In the genomic region with DNA sequence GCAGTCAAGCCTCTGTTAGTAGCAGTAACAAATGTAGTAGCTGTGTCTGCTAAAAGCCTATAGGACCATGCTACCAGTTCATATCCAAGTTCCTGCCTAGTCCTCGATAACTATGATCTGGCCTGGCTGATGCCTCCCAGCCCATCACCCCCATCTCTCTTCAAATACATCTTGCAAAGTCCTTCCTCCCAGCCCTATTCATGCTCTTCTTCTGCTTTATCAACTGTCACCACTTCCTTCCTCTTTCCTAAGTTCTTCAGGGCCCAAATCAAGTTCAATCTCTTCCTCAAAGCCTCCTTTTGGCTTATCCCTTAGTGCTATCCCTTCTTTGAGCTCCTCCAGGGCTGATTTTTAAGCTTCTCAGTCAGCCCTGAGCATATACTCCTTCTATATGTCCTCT, we compare ENCODE assay signal across 28 cellular contexts.
DNase-seq lines count a peak whose midpoint lies in the region; ATAC-seq and TF ChIP-seq lines count a peak whose summit lies in the region.
"Had no signal": no experiment of that assay in that cellular context is flagged by ENCODE, and none has a peak within 500 bp of the region (broad histone marks: within the 10 kb centered on the region; RNA-seq: fewer than 3 reads in every experiment).

No MANE protein-coding gene starts in this region.

- no peak for ATAC-seq in HG02678 (IDR thresholded peaks at IDR 0.05; ENCODE audit: unreplicated experiment)
- ATAC-seq: activated CD8-positive, alpha-beta T cell treated with anti-CD3 and anti-CD28 coated beads, Interleukin-2, amount 10 ng/mL, durations not matched to agents 7 days and 5 days; naive thymus-derived CD8-positive, alpha-beta T cell; PC-3 had no signal

- no TSS peak for BruUV-seq in OCI-LY7 (replicated peaks; lab: Mats Ljungman, UMichigan)

- H3K27ac Mint-ChIP-seq in dendritic cell treated with granulocyte-macrophage colony-stimulating factor and Interleukin-4, amounts not matched to agents 40 ng/mL and 50 ng/mL, for 4 days, result peak overlapping the region; percentile 11
- H3K27ac Mint-ChIP-seq in activated CD4-positive, alpha-beta T cell treated with anti-CD3 and anti-CD28 coated beads, Interleukin-2, amount 10 ng/mL, durations not matched to agents 7 days and 5 days, result no peak overlapping the region
- H3K27ac Mint-ChIP-seq: activated CD8-positive, alpha-beta T cell treated with anti-CD3 and anti-CD28 coated beads, Interleukin-2, amount 10 ng/mL, durations not matched to agents 7 days and 5 days; CD4-positive, CD25-positive, alpha-beta regulatory T cell; HFFc6; naive thymus-derived CD8-positive, alpha-beta T cell had no signal

- TF ChIP-seq CTCF in HL-60 (IDR thresholded peaks at IDR 0.05; ENCODE audit: insufficient read depth, low read length) (no peak), OCI-LY7 (conservative IDR thresholded peaks at IDR 0.05; ENCODE audit: low read length) (no peak)

- H3K27ac ChIP-seq in HL-60 (replicated peaks), result peak overlapping the region; percentile 73
- H3K27ac ChIP-seq in OCI-LY7 (ENCODE audit: low read depth, low read length, poor library complexity, severe bottlenecking), result no peak overlapping the region
- H3K27ac ChIP-seq: hepatocyte, pancreas, sigmoid colon, SJSA1, testis had no signal

- H3K36me3 ChIP-seq in OCI-LY7 (ENCODE audit: insufficient read depth, low read length), result no peaks in the 10 kb centered on the region
- H3K36me3 ChIP-seq: pancreas, sigmoid colon, SJSA1 had no signal

- DNase-seq in Ammon's horn (ENCODE audit: low spot score), result peak; percentile 32
- peak; percentile 69 to 87 for DNase-seq in HL-60 (ENCODE audit: low read depth in 1 of 2, low spot score in 1 of 2)
- peak; percentile 37 for DNase-seq in OCI-LY7 (ENCODE audit: low spot score)
- DNase-seq in mesenteric fat pad (ENCODE audit: low spot score), result no peak
- DNase-seq in activated gamma-delta T cell (lab: John Stamatoyannopoulos, UW), result no peak
- no peak for DNase-seq in activated CD4-positive, alpha-beta T cell treated with anti-CD3 and anti-CD28 coated beads, Interleukin-2, amount 10 ng/mL, durations not matched to agents 7 days and 5 days
- DNase-seq: activated CD8-positive, alpha-beta T cell treated with anti-CD3 and anti-CD28 coated beads, Interleukin-2, amount 10 ng/mL, durations not matched to agents 7 days and 5 days; activated naive CD4-positive, alpha-beta T cell; activated T-cell treated with anti-CD3 and anti-CD28 coated beads, Interleukin-2, amount 50 U/mL, for 1 hour; amniotic stem cell; CD4-positive, CD25-positive, alpha-beta regulatory T cell; central memory CD4-positive, alpha-beta T cell; foreskin fibroblast; HFFc6; KG1; naive thymus-derived CD8-positive, alpha-beta T cell; NCI-H1105; NCI-H2171; NCI-H69; pancreas; PC-3; sigmoid colon; T-helper 2 cell; testis had no signal

- no peaks in the 10 kb centered on the region for H3K9me3 Mint-ChIP-seq in dendritic cell treated with granulocyte-macrophage colony-stimulating factor and Interleukin-4, amounts not matched to agents 40 ng/mL and 50 ng/mL, for 4 days
- no peaks in the 10 kb centered on the region for H3K9me3 Mint-ChIP-seq in activated CD4-positive, alpha-beta T cell treated with anti-CD3 and anti-CD28 coated beads, Interleukin-2, amount 10 ng/mL, durations not matched to agents 7 days and 5 days
- H3K9me3 Mint-ChIP-seq: HFFc6 had no signal

- H3K9me2 ChIP-seq in OCI-LY7 (ENCODE audit: insufficient read depth, low read length), result no peaks in the 10 kb centered on the region

- no peaks in the 10 kb centered on the region for H3K36me3 Mint-ChIP-seq in dendritic cell treated with granulocyte-macrophage colony-stimulating factor and Interleukin-4, amounts not matched to agents 40 ng/mL and 50 ng/mL, for 4 days (ENCODE audit: low read depth)
- H3K36me3 Mint-ChIP-seq in activated CD4-positive, alpha-beta T cell treated with anti-CD3 and anti-CD28 coated beads, Interleukin-2, amount 10 ng/mL, durations not matched to agents 7 days and 5 days (ENCODE audit: low read depth), result no peaks in the 10 kb centered on the region
- H3K36me3 Mint-ChIP-seq: CD4-positive, CD25-positive, alpha-beta regulatory T cell had no signal

- POLR2A ChIA-PET in OCI-LY7 (lab: Charles Lee), result interaction anchor here (0.5 to 1.1 kb wide), 2 partner anchors 13 to 24 kb away, joined by 3 to 5 read pairs; no protein-coding TSS in a partner anchor
- POLR2A ChIA-PET in activated CD4-positive, alpha-beta T cell treated with anti-CD3 and anti-CD28 coated beads, Interleukin-2, amount 10 ng/mL, durations not matched to agents 7 days and 5 days (lab: Charles Lee), result no interaction called here

- no peaks in the 10 kb centered on the region for H3K27me3 ChIP-seq in HL-60 (ENCODE audit: insufficient read depth, poor library complexity, severe bottlenecking)
- H3K27me3 ChIP-seq: pancreas, sigmoid colon, SJSA1, testis had no signal

- H3K4me3 ChIP-seq in HL-60 (replicated peaks; ENCODE audit: insufficient read depth, low read length), result no peak overlapping the region
- H3K4me3 ChIP-seq in OCI-LY7 (ENCODE audit: low read depth, low read length, poor library complexity, severe bottlenecking), result no peak overlapping the region
- H3K4me3 ChIP-seq: hepatocyte, pancreas, sigmoid colon, SJSA1, testis had no signal

- intact Hi-C loops in OCI-LY7 (cut with micrococcal nuclease; ENCODE audit: unreplicated experiment), result no loop called here
- intact Hi-C loops in dendritic cell treated with granulocyte-macrophage colony-stimulating factor and Interleukin-4, amounts not matched to agents 40 ng/mL and 50 ng/mL, for 4 days (cut with micrococcal nuclease), result no loop called here

- H3K79me2 ChIP-seq in OCI-LY7 (ENCODE audit: insufficient read depth, low read depth, low read length), result no peaks in the 10 kb centered on the region
- H3K79me2 ChIP-seq: hepatocyte had no signal

- peak overlapping the region; percentile 27 for H3K4me2 ChIP-seq in OCI-LY7 (ENCODE audit: low read length)
- H3K4me2 ChIP-seq: hepatocyte had no signal

- no peaks in the 10 kb centered on the region for H3K9me3 ChIP-seq in OCI-LY7 (ENCODE audit: low read length)
- H3K9me3 ChIP-seq: pancreas, sigmoid colon, SJSA1, testis had no signal

- H4K20me1 ChIP-seq in OCI-LY7 (ENCODE audit: insufficient read depth, low read length), result no peaks in the 10 kb centered on the region

- H2AFZ ChIP-seq in OCI-LY7 (ENCODE audit: low read length), result no peak overlapping the region
- H2AFZ ChIP-seq: hepatocyte had no signal

- peaks cover 37% of the 10 kb centered on the region for H3K4me1 Mint-ChIP-seq in dendritic cell treated with granulocyte-macrophage colony-stimulating factor and Interleukin-4, amounts not matched to agents 40 ng/mL and 50 ng/mL, for 4 days (ENCODE audit: low read depth)
- H3K4me1 Mint-ChIP-seq in activated CD4-positive, alpha-beta T cell treated with anti-CD3 and anti-CD28 coated beads, Interleukin-2, amount 10 ng/mL, durations not matched to agents 7 days and 5 days, result peaks cover 8% of the 10 kb centered on the region

- no peak overlapping the region for H3K4me3 Mint-ChIP-seq in dendritic cell treated with granulocyte-macrophage colony-stimulating factor and Interleukin-4, amounts not matched to agents 40 ng/mL and 50 ng/mL, for 4 days
- H3K4me3 Mint-ChIP-seq in activated CD4-positive, alpha-beta T cell treated with anti-CD3 and anti-CD28 coated beads, Interleukin-2, amount 10 ng/mL, durations not matched to agents 7 days and 5 days, result no peak overlapping the region
- H3K4me3 Mint-ChIP-seq: activated CD8-positive, alpha-beta T cell treated with anti-CD3 and anti-CD28 coated beads, Interleukin-2, amount 10 ng/mL, durations not matched to agents 7 days and 5 days; CD4-positive, CD25-positive, alpha-beta regulatory T cell; HFFc6; naive thymus-derived CD8-positive, alpha-beta T cell had no signal

- H3K4me1 ChIP-seq in OCI-LY7 (ENCODE audit: insufficient read depth, low read length, poor library complexity, severe bottlenecking), result peaks cover 12% of the 10 kb centered on the region
- H3K4me1 ChIP-seq: SJSA1, testis had no signal

- CTCF ChIA-PET in OCI-LY7 (lab: Charles Lee; ENCODE audit: unreplicated experiment), result no interaction called here
- CTCF ChIA-PET in activated CD4-positive, alpha-beta T cell treated with anti-CD3 and anti-CD28 coated beads, Interleukin-2, amount 10 ng/mL, durations not matched to agents 7 days and 5 days (lab: Charles Lee), result no interaction called here

- no peaks in the 10 kb centered on the region for H3K27me3 Mint-ChIP-seq in dendritic cell treated with granulocyte-macrophage colony-stimulating factor and Interleukin-4, amounts not matched to agents 40 ng/mL and 50 ng/mL, for 4 days
- H3K27me3 Mint-ChIP-seq in activated CD4-positive, alpha-beta T cell treated with anti-CD3 and anti-CD28 coated beads, Interleukin-2, amount 10 ng/mL, durations not matched to agents 7 days and 5 days, result peaks cover 13% of the 10 kb centered on the region

Comparison
In these comparisons a context has a peak if more than half of its experiments do, and no peak if none do; other contexts are left out.
1. DNase-seq: peak in Ammon's horn (single experiment), HL-60 (2 of 2) and OCI-LY7 (single experiment); none in mesenteric fat pad (single experiment), activated gamma-delta T cell (single experiment) and activated CD4-positive, alpha-beta T cell treated with anti-CD3 and anti-CD28 coated beads, Interleukin-2, amount 10 ng/mL, durations not matched to agents 7 days and 5 days (single experiment).